In genomic region chr7:805261-805660, GRCh38 we compare ENCODE assay signal across 13 cellular contexts. TPM values are rescaled to one million over a fixed set of nuclear protein-coding genes. Genes with fewer than 3 reads are reported as not detected.
A peak's percentile ranks its signal among the peaks of the same experiment; 100 is the strongest.
DNase-seq lines count a peak whose midpoint lies in the region; ATAC-seq and TF ChIP-seq lines count a peak whose summit lies in the region.
"Had no signal": no experiment of that assay in that cellular context is flagged by ENCODE, and none has a peak within 500 bp of the region (broad histone marks: within the 10 kb centered on the region; RNA-seq: fewer than 3 reads in every experiment).

No MANE protein-coding gene starts in this region.

- peaks cover 24 to 28% of the 10 kb centered on the region in 2 donors for H3K4me1 ChIP-seq in ascending aorta
- H3K4me1 ChIP-seq in heart right ventricle: peaks cover 0 to 27% (median 12%) of the 10 kb centered on the region in 9 donors
- H3K4me1 ChIP-seq in neuronal stem cell (ENCODE audit: control insufficient read depth in 2 of 2, insufficient read depth in 1 of 2, low read depth in 1 of 2, low read length in 2 of 2): peaks cover 0 to 3% of the 10 kb centered on the region in 2 donors
- peaks cover 10 to 32% (median 19%) of the 10 kb centered on the region in 4 donors for H3K4me1 ChIP-seq in transverse colon

- no peak overlapping the region for H3K18ac ChIP-seq in neuronal stem cell (ENCODE audit: low read length)

- H3K36me3 ChIP-seq in ascending aorta (no peaks in the 10 kb centered on the region), heart right ventricle (no peaks in the 10 kb centered on the region), neuronal stem cell (replicated peaks in 1 of 2; ENCODE audit: control insufficient read depth in 2 of 2, insufficient read depth in 2 of 2, low read length in 2 of 2) (no peaks in the 10 kb centered on the region), transverse colon (no peaks in the 10 kb centered on the region)
- H3K36me3 ChIP-seq: SJSA1 had no signal

- H3K14ac ChIP-seq in neuronal stem cell (ENCODE audit: low read length): no peak overlapping the region

- DNase-seq in ascending aorta (ENCODE audit: low spot score in 2 of 2) (no peak), heart right ventricle (peak; percentile 48 to 54), neuronal stem cell (ENCODE audit: low spot score) (no peak), transverse colon (peak; percentile 81), dorsolateral prefrontal cortex (no peak), GOT3 (lab: John Stamatoyannopoulos, UW) (no peak)
- no peak for DNase-seq in stimulated activated CD4-positive, alpha-beta T cell treated with anti-CD3 and anti-CD28 coated beads, Interleukin-1b, Interleukin-23, amount 100 ng/mL, for 48 hours
- DNase-seq: activated CD4-positive, alpha-beta memory T cell treated with anti-CD3 and anti-CD28 coated beads for 36 hours; activated effector memory CD4-positive, alpha-beta T cell treated with Interleukin-2 at 50 U/mL for 16 hours; foreskin fibroblast; H7; retina had no signal

- TF ChIP-seq EP300 in transverse colon (IDR thresholded peaks at IDR 0.05; ENCODE audit: low read depth): no peak

- H3K4me3 ChIP-seq in ascending aorta (no peak overlapping the region), heart right ventricle (peak overlapping the region in 4 of 10 donors; percentile 7 to 21 (median 13)), neuronal stem cell (ENCODE audit: low read length in 2 of 2) (no peak overlapping the region), transverse colon (peak overlapping the region in 1 of 4 donors; percentile 41), dorsolateral prefrontal cortex (no peak overlapping the region)
- H3K4me3 ChIP-seq: SJSA1 had no signal

- no peak overlapping the region for H2BK15ac ChIP-seq in neuronal stem cell (ENCODE audit: low read length)

- H2BK5ac ChIP-seq in neuronal stem cell (ENCODE audit: low read length): no peak overlapping the region

- ATAC-seq in heart right ventricle: peak in 7 of 8 donors; percentile 62 to 88 (median 78)

- no peaks in the 10 kb centered on the region for H3K79me1 ChIP-seq in neuronal stem cell (ENCODE audit: low read depth, low read length)

- TF ChIP-seq CTCF in ascending aorta (IDR thresholded peaks at IDR 0.05) (no peak), heart right ventricle (IDR thresholded peaks at IDR 0.05) (no peak), transverse colon (IDR thresholded peaks at IDR 0.05) (no peak), dorsolateral prefrontal cortex (IDR thresholded peaks at IDR 0.05 in 54 of 56, conservative IDR thresholded peaks at IDR 0.05 in 2 of 56; ENCODE audit: low read depth in 1 of 56, partially characterized antibody in 56 of 56) (no peak)

- no peak overlapping the region for H2BK120ac ChIP-seq in neuronal stem cell (ENCODE audit: low read depth, low read length)

- H4K91ac ChIP-seq in neuronal stem cell (ENCODE audit: low read depth, low read length, poor library complexity): no peak overlapping the region

- no peak overlapping the region for H3K4me2 ChIP-seq in neuronal stem cell (ENCODE audit: insufficient read depth, low read length, poor library complexity, severe bottlenecking)

- H3K23ac ChIP-seq in neuronal stem cell (ENCODE audit: low read depth, low read length, poor library complexity): no peak overlapping the region

- no peaks in the 10 kb centered on the region for H3K27me3 ChIP-seq in ascending aorta
- H3K27me3 ChIP-seq in heart right ventricle: no peaks in the 10 kb centered on the region
- no peaks in the 10 kb centered on the region for H3K27me3 ChIP-seq in neuronal stem cell (ENCODE audit: control insufficient read depth in 3 of 3, insufficient read depth in 3 of 3, low read depth in 1 of 3, low read length in 3 of 3)
- no peaks in the 10 kb centered on the region for H3K27me3 ChIP-seq in transverse colon
- no peaks in the 10 kb centered on the region for H3K27me3 ChIP-seq in dorsolateral prefrontal cortex
- H3K27me3 ChIP-seq: SJSA1 had no signal

- 60 to 72% methylated on average over 18 of the region's 18 CpGs for WGBS in heart right ventricle, 2 donors
- WGBS in neuronal stem cell (ENCODE audit: extremely low coverage in 2 of 2, insufficient read length in 2 of 2, insufficient replicate concordance in 1 of 2), 2 donors: no CpG with 5 or more reads among the region's 18 CpGs
- 39 to 72% methylated on average over 5 to 18 of the region's 18 CpGs for WGBS in transverse colon (ENCODE audit: low coverage in 1 of 2), 2 donors

- H3K27ac ChIP-seq in ascending aorta (peak overlapping the region; percentile 19 to 56), heart right ventricle (peak overlapping the region; percentile 57 to 85 (median 77)), neuronal stem cell (replicated peaks; ENCODE audit: low read length) (no peak overlapping the region), transverse colon (peak overlapping the region; percentile 72 to 82 (median 73)), dorsolateral prefrontal cortex (peak overlapping the region in 25 of 59 donors; percentile 3 to 78 (median 55))
- H3K27ac ChIP-seq: SJSA1 had no signal

- H3K4ac ChIP-seq in neuronal stem cell (ENCODE audit: low read length): no peak overlapping the region

- peak overlapping the region; percentile 30 for H3K9ac ChIP-seq in neuronal stem cell (ENCODE audit: low read depth, low read length, poor library complexity)

- H2AFZ ChIP-seq in neuronal stem cell (ENCODE audit: low read length): no peak overlapping the region

- in situ Hi-C loops in transverse colon (cut with MboI; ENCODE audit: low pct_ligation_motif_present in 1 of 4, low pct_unique_long_range_greater_than_20kb in 1 of 4, low sequenced_read_pairs in 3 of 4): no loop called here

- H2AK5ac ChIP-seq in neuronal stem cell (ENCODE audit: low read depth, low read length): no peak overlapping the region

- H2BK12ac ChIP-seq in neuronal stem cell (ENCODE audit: low read length): no peak overlapping the region

- peak; percentile 57 for TF ChIP-seq POLR2A in transverse colon (IDR thresholded peaks at IDR 0.05)

- H4K8ac ChIP-seq in neuronal stem cell (ENCODE audit: low read depth, low read length): no peak overlapping the region

- intact Hi-C loops in ascending aorta (cut with DNase I): no loop called here
- intact Hi-C loops in heart right ventricle (cut with DNase I): no loop called here
- intact Hi-C loops in transverse colon (cut with DNase I; ENCODE audit: low total_unique reads): no loop called here
- intact Hi-C loops in dorsolateral prefrontal cortex (cut with DNase I): no loop called here

- H3K9me3 ChIP-seq in ascending aorta: no peaks in the 10 kb centered on the region
- no peaks in the 10 kb centered on the region for H3K9me3 ChIP-seq in heart right ventricle
- peaks cover 0 to 1% of the 10 kb centered on the region in 2 donors for H3K9me3 ChIP-seq in neuronal stem cell (replicated peaks in 1 of 2; ENCODE audit: control insufficient read depth in 2 of 2, insufficient read depth in 1 of 2, low read depth in 1 of 2, low read length in 2 of 2)
- no peaks in the 10 kb centered on the region for H3K9me3 ChIP-seq in transverse colon
- H3K9me3 ChIP-seq: SJSA1 had no signal

RNA-seq across cellular contexts. Expression of gene SUN1, which starts 27.0 kb away (rescaled TPM):
- total RNA-seq in ascending aorta: 186 TPM
- 100 to 1,000 TPM; 129 to 211 (median 183) TPM for total RNA-seq in heart right ventricle
- 100 to 1,000 TPM in 1 of 2 donors, 10 to 100 TPM in 1; 69.2 to 203 TPM for polyA plus RNA-seq in heart right ventricle
- 62.1 TPM for polyA plus RNA-seq in neuronal stem cell (2013, experiment 1 of 2)
- 60.5 TPM for polyA plus RNA-seq in neuronal stem cell (2013, experiment 2 of 2)
- total RNA-seq in transverse colon: 100 to 1,000 TPM in 3 of 4 donors, 10 to 100 TPM in 1; 92.7 to 569 (median 162) TPM
- total RNA-seq in dorsolateral prefrontal cortex: 100 to 1,000 TPM; 114 to 221 (median 159) TPM

Comparison
In these comparisons a context has a peak if more than half of its experiments do, and no peak if none do; other contexts are left out.
1. DNase-seq: peak in heart right ventricle (2 of 2) and transverse colon (single experiment); none in ascending aorta (0 of 2), neuronal stem cell (single experiment), stimulated activated CD4-positive, alpha-beta T cell treated with anti-CD3 and anti-CD28 coated beads, Interleukin-1b, Interleukin-23, amount 100 ng/mL, for 48 hours (single experiment), dorsolateral prefrontal cortex (0 of 10) and GOT3 (single experiment).